8 cellular contexts compared by ENCODE assay signal in the genomic region with DNA sequence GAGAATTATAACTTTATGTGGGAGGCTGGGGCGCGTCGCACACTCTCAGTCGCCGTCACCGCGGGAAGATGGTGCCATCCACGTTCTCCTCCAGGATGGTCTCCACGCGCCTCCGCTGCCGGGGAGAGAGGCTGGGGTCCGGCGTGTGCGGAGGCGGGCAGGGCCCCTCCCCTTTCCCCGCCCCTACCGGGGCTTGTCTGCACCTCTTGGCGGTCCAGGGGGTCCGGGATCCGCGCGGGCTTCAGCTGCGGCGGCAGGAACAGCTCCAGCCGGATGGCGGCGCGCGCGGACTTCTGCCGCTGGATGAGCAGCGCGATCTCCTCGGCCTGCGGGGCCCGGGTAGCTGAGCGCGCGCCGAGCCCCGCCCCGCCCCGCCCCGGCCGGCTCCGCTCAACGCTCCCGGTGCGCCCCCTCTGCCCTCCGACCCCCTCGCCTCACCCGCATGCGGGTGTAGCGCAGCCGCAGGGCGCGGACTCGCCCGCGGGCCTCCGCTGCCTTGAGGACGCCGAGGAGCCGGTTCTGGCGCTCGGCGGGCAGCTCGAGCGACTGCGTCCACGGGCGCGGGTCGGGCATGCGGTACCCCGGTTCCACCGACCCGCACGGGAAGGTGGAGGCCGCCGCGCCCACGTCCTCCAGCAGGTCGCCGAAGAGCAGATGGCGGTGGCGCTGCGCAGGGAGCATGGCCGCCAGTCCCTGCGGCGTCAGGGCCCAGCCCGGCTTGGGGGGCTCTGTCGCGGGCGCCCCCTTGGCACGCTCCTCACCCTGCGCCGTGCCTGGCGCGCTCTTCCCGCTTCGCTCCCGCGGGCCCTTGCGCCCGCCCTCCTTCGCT. TPM values are rescaled to one million over a fixed set of nuclear protein-coding genes. Genes with fewer than 3 reads are reported as not detected.
DNase-seq lines count a peak whose midpoint lies in the region; ATAC-seq and TF ChIP-seq lines count a peak whose summit lies in the region.

No MANE protein-coding gene starts in this region.

- TF ChIP-seq EP300 in tibial nerve (IDR thresholded peaks at IDR 0.05) = no peak

- POLR2A ChIA-PET in Caco-2 (lab: Charles Lee) (interaction anchor here (0.5 to 0.6 kb wide), 2 partner anchors 103 to 509 kb away, joined by 4 to 5 read pairs; partner anchors contain the start of genes HELZ2 and PRPF6), RWPE1 (lab: Yijun Ruan, JAX; ENCODE audit: low non-redundant PET) (no interaction called here)

- intact Hi-C loops in Caco-2 (cut with micrococcal nuclease; ENCODE audit: unreplicated experiment) = loop anchor here (1.0 kb wide), 1 partner anchor 37 kb away; no protein-coding TSS in a partner anchor

- TF ChIP-seq POLR2A in tibial nerve (IDR thresholded peaks at IDR 0.05) = no peak

- H3K4me1 ChIP-seq in Caco-2 = peaks cover 29% of the 10 kb centered on the region
- peaks cover 0 to 55% (median 18%) of the 10 kb centered on the region in 4 donors for H3K4me1 ChIP-seq in tibial nerve

- ATAC-seq in HG02973 (IDR thresholded peaks at IDR 0.05; ENCODE audit: unreplicated experiment) = no peak

- H3K27me3 ChIP-seq in Caco-2 (replicated peaks; ENCODE audit: control insufficient read depth, insufficient read depth, low read length) (peaks cover 4% of the 10 kb centered on the region), tibial nerve (peaks cover 0 to 37% of the 10 kb centered on the region in 2 donors)

- no peaks in the 10 kb centered on the region for H3K9me3 Mint-ChIP-seq in Caco-2 (ENCODE audit: unreplicated experiment)

- no peak overlapping the region for H3K27ac Mint-ChIP-seq in Caco-2 (ENCODE audit: unreplicated experiment)

- WGBS in tibial nerve, 2 donors = 0 to 2% methylated on average over 21 to 49 of the region's 108 CpGs

- H3K9me3 ChIP-seq in Caco-2 (no peaks in the 10 kb centered on the region), tibial nerve (peaks cover 0 to 12% (median 0%) of the 10 kb centered on the region in 4 donors)

- TF ChIP-seq CTCF in Caco-2 (IDR thresholded peaks at IDR 0.05; ENCODE audit: insufficient read depth in 1 of 2, low read depth in 1 of 2, low read length in 1 of 2, severe bottlenecking in 1 of 2, unreplicated experiment in 1 of 2) (peak; percentile 88 to 92), RWPE1 (conservative IDR thresholded peaks at IDR 0.05; ENCODE audit: low read depth) (peak; percentile 98), tibial nerve (IDR thresholded peaks at IDR 0.05) (peak; percentile 49 to 76 (median 65))

- peaks cover 12% of the 10 kb centered on the region for H3K36me3 Mint-ChIP-seq in Caco-2 (ENCODE audit: insufficient read depth, unreplicated experiment)

- H3K4me3 ChIP-seq in Caco-2 (ENCODE audit: low read depth, low read length) = peak overlapping the region; percentile 63
- H3K4me3 ChIP-seq in Jurkat, Clone E6-1 (ENCODE audit: low read length) = peak overlapping the region; percentile 47
- H3K4me3 ChIP-seq in tibial nerve = peak overlapping the region; percentile 30 to 58 (median 39)

- DNase-seq in Caco-2 (peak; percentile 88 to 94), RWPE1 (ENCODE audit: low spot score) (peak; percentile 84), foreskin melanocyte (peak; percentile 38), occipital lobe (lab: John Stamatoyannopoulos, UW) (peak; percentile 37), tibial nerve (ENCODE audit: low spot score in 2 of 2) (peak in 1 of 2 donors; percentile 36)
- DNase-seq in Jurkat, Clone E6-1 (ENCODE audit: low read depth, low spot score) = peak; percentile 50
- peak in 3 of 4 experiments; percentile 33 to 58 (median 43) for DNase-seq in activated naive CD4-positive, alpha-beta T cell (lab: John Stamatoyannopoulos, UW)

- H3K36me3 ChIP-seq in Caco-2 (ENCODE audit: control insufficient read depth, insufficient read depth, low read length) = no peaks in the 10 kb centered on the region
- H3K36me3 ChIP-seq in tibial nerve = no peaks in the 10 kb centered on the region

- H3K27me3 Mint-ChIP-seq in Caco-2 (ENCODE audit: insufficient read depth, unreplicated experiment) = peaks cover 20% of the 10 kb centered on the region

- BruUV-seq in Caco-2 (replicated peaks; lab: Mats Ljungman, UMichigan) = no TSS peak

- H3K4me1 Mint-ChIP-seq in Caco-2 (ENCODE audit: low read depth, unreplicated experiment) = peaks cover 22% of the 10 kb centered on the region

- H3K4me3 Mint-ChIP-seq in Caco-2 (ENCODE audit: unreplicated experiment) = peak overlapping the region; percentile 85

- CTCF ChIA-PET in Caco-2 (lab: Charles Lee) = interaction anchor here (0.6 to 3.8 kb wide), 24 partner anchors 10 to 587 kb away, joined by 3 to 49 read pairs (median 4); partner anchors contain the start of genes PCMTD2, PRPF6, SAMD10 and TCEA2
- CTCF ChIA-PET in RWPE1 (lab: Yijun Ruan, JAX) = interaction anchor here (0.5 to 6.6 kb wide), 26 partner anchors 9 to 1216 kb away, joined by 3 to 59 read pairs (median 4); partner anchors contain the start of gene NPBWR2

- H3K27ac ChIP-seq in RWPE1 (no peak overlapping the region), tibial nerve (no peak overlapping the region)

RNA-seq across cellular contexts. Expression of gene LKAAEAR1, which starts 0.6 kb away (rescaled TPM):
- total RNA-seq in Caco-2 (2022) (not detected in 2 replicates), occipital lobe (0.78 TPM), tibial nerve (1 to 10 TPM in 1 of 4 donors, under 1 TPM in 2, not detected in 1; 0.59 to 1.3 (median 0.84) TPM)
- 1.2 TPM for polyA plus RNA-seq in Jurkat, Clone E6-1 (2012; ENCODE audit: insufficient read depth, insufficient read length)

RNA-seq across cellular contexts. Expression of gene OPRL1, which starts 3.7 kb away (rescaled TPM):
- total RNA-seq in Caco-2 (2022) = 0.51 and 0.59 TPM in 2 replicates
- polyA plus RNA-seq in Jurkat, Clone E6-1 (2012; ENCODE audit: insufficient read depth, insufficient read length) = 5.0 TPM
- 14.3 TPM for total RNA-seq in occipital lobe
- total RNA-seq in tibial nerve = 1 to 10 TPM in 1 of 4 donors, under 1 TPM in 3; 0.21 to 1.5 (median 0.71) TPM

RNA-seq across cellular contexts. Expression of gene RGS19, which starts 4.3 kb away (rescaled TPM):
- total RNA-seq in Caco-2 (2022) = 29.3 and 34.3 TPM in 2 replicates
- polyA plus RNA-seq in Jurkat, Clone E6-1 (2012; ENCODE audit: insufficient read depth, insufficient read length) = 35.4 TPM
- total RNA-seq in occipital lobe = 10.1 TPM
- 10 to 100 TPM; 12.9 to 35.7 (median 20.1) TPM for total RNA-seq in tibial nerve

RNA-seq across cellular contexts. Expression of gene TCEA2, which starts 20.6 kb away (rescaled TPM):
- total RNA-seq in Caco-2 (2022) (39.9 and 48.3 TPM in 2 replicates), occipital lobe (36.0 TPM), tibial nerve (10 to 100 TPM; 45.6 to 62.9 (median 59.2) TPM)
- polyA plus RNA-seq in Jurkat, Clone E6-1 (2012; ENCODE audit: insufficient read depth, insufficient read length) = 42.6 TPM

RNA-seq across cellular contexts. Expression of gene NPBWR2, which starts 23.8 kb away (rescaled TPM):
- not detected in 2 replicates for total RNA-seq in Caco-2 (2022)
- polyA plus RNA-seq in Jurkat, Clone E6-1 (2012; ENCODE audit: insufficient read depth, insufficient read length) = not detected
- not detected for total RNA-seq in occipital lobe
- total RNA-seq in tibial nerve = not detected
